Comparison of ENCODE assay signal across 8 cellular contexts in genomic region chr4:153115322-153116100, GRCh38.
DNase-seq lines count a peak whose midpoint lies in the region; ATAC-seq and TF ChIP-seq lines count a peak whose summit lies in the region.

No MANE protein-coding gene starts in this region.

- no peaks in the 10 kb centered on the region for H3K9me3 Mint-ChIP-seq in osteocyte (ENCODE audit: unreplicated experiment)

- no peaks in the 10 kb centered on the region for H3K36me3 Mint-ChIP-seq in osteocyte (ENCODE audit: unreplicated experiment)

- peaks cover 1% of the 10 kb centered on the region for H3K4me1 Mint-ChIP-seq in osteocyte (ENCODE audit: unreplicated experiment)

- TF ChIP-seq CTCF in BJ (IDR thresholded peaks at IDR 0.05; ENCODE audit: insufficient read depth, low read depth, low read length) (no peak), osteocyte (IDR thresholded peaks at IDR 0.05) (no peak), uterus (IDR thresholded peaks at IDR 0.05) (no peak)

- H3K27me3 ChIP-seq in BJ (ENCODE audit: control insufficient read depth, insufficient read depth, low read length) (no peaks in the 10 kb centered on the region; the same call in 1 of the 2 replicates), uterus (no peaks in the 10 kb centered on the region)

- H3K27ac ChIP-seq in uterus = peak overlapping the region; percentile 47 to 65

- intact Hi-C loops in uterus (cut with DNase I; ENCODE audit: low total_unique reads) = no loop called here

- peak; percentile 87 for ATAC-seq in GM21423 (IDR thresholded peaks at IDR 0.05; ENCODE audit: unreplicated experiment)

- no peaks in the 10 kb centered on the region for H3K9me3 ChIP-seq in uterus

- no peak for TF ChIP-seq POLR2A in uterus (IDR thresholded peaks at IDR 0.05)

- POLR2A ChIA-PET in BJ (lab: Charles Lee) = interaction anchor here (0.6 to 0.8 kb wide), 2 partner anchors 32 to 198 kb away, joined by 3 to 4 read pairs; no protein-coding TSS in a partner anchor

- H3K27me3 Mint-ChIP-seq in osteocyte (ENCODE audit: unreplicated experiment) = no peaks in the 10 kb centered on the region

- H3K4me3 Mint-ChIP-seq in osteocyte (ENCODE audit: unreplicated experiment) = peak overlapping the region; percentile 48

- DNase-seq in BJ (ENCODE audit: low read depth) (peak; percentile 62), osteocyte (ENCODE audit: extremely low spot score, unreplicated experiment) (peak; percentile 76), uterus (peak in 1 of 2 donors; percentile 38), NCI-H82 (lab: John Stamatoyannopoulos, UW) (no peak)
- DNase-seq in Jurkat, Clone E6-1 (ENCODE audit: low read depth, low spot score) = peak; percentile 96
- peak; percentile 81 for DNase-seq in activated CD4-positive, alpha-beta T cell treated with anti-CD3 and anti-CD28 coated beads for 48 hours
- peak; percentile 40 for DNase-seq in effector CD8-positive, alpha-beta T cell (lab: John Stamatoyannopoulos, UW)

- H3K36me3 ChIP-seq in BJ (ENCODE audit: control insufficient read depth, insufficient read depth, low read length) (no peaks in the 10 kb centered on the region), uterus (no peaks in the 10 kb centered on the region)

- H3K27ac Mint-ChIP-seq in osteocyte (ENCODE audit: unreplicated experiment) = no peak overlapping the region

- no peaks in the 10 kb centered on the region for H3K4me1 ChIP-seq in uterus

- CTCF ChIA-PET in BJ (lab: Yijun Ruan, JAX) = interaction anchor here (0.7 to 4.1 kb wide), 7 partner anchors 10 to 202 kb away, joined by 3 to 34 read pairs (median 3); no protein-coding TSS in a partner anchor

- H3K4me3 ChIP-seq in BJ (ENCODE audit: low read depth, low read length) = peak overlapping the region; percentile 21
- H3K4me3 ChIP-seq in Jurkat, Clone E6-1 (ENCODE audit: low read length) = peak overlapping the region; percentile 13
- H3K4me3 ChIP-seq in uterus = peak overlapping the region in 1 of 2 donors; percentile 15
